ENCODE assay signal across 2 cellular contexts in the genomic region with DNA sequence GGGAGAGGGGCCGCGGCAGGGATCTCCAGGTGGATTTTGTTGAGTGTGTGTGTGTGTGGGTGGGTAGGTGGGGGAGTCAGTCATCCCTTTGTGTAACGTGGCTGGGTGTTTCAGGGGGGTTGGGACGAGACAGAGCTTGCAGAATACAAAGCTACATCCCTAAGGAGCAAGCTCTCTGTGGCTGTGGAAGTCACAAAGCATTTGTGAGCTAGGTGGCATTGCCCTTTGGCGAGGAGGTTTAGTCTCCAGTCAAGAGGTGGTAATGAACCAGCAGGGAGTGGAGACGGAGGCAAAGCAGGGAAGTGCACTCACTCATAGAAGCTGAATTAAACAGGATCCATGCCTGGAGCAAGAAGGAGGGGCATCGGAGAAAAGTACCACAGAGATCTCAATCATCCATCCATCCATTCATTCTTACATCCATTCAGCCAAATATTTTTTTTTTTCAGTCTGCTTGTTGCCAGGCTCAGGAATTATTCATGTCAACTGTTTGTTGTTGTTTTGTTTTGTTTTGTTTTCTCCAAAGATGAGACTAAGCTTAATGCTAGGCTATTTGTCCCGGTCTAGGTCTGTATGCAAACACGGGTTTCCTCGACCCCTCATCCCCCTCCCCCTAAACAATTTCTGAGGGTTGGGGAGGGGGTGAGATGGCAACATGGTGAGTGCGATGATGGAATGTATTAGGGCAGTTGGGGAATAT.
TF ChIP-seq lines count a peak whose summit lies in the region.

No MANE protein-coding gene starts in this region.

TF ChIP-seq in IMR-90, 13 proteins besides CTCF, POLR2A, EP300 and RAD21:
- TF ChIP-seq MAFK (IDR thresholded peaks at IDR 0.05; ENCODE audit: low read depth, low read length) = no peak
- TF ChIP-seq MAZ (IDR thresholded peaks at IDR 0.05; ENCODE audit: borderline replicate concordance, low read depth, low read length) = no peak
- no peak for TF ChIP-seq FOS (IDR thresholded peaks at IDR 0.05; ENCODE audit: low read depth, low read length)
- TF ChIP-seq SMC3 (IDR thresholded peaks at IDR 0.05; ENCODE audit: low read depth, low read length) = no peak
- no peak for TF ChIP-seq MXI1 (IDR thresholded peaks at IDR 0.05; ENCODE audit: borderline replicate concordance, low read depth, low read length)
- TF ChIP-seq RCOR1 (IDR thresholded peaks at IDR 0.05; ENCODE audit: insufficient replicate concordance, low read length) = no peak
- no peak for TF ChIP-seq USF2 (IDR thresholded peaks at IDR 0.05; ENCODE audit: low read depth, low read length)
- no peak for TF ChIP-seq NFE2L2 (IDR thresholded peaks at IDR 0.05; ENCODE audit: low read depth, low read length)
- no peak for TF ChIP-seq CHD1 (IDR thresholded peaks at IDR 0.05; ENCODE audit: low read depth, low read length)
- TF ChIP-seq BHLHE40 (IDR thresholded peaks at IDR 0.05; ENCODE audit: low read depth, low read length) = no peak
- no peak for TF ChIP-seq RFX5 (IDR thresholded peaks at IDR 0.05; ENCODE audit: low read depth, low read length)
- TF ChIP-seq, protein P1, sequence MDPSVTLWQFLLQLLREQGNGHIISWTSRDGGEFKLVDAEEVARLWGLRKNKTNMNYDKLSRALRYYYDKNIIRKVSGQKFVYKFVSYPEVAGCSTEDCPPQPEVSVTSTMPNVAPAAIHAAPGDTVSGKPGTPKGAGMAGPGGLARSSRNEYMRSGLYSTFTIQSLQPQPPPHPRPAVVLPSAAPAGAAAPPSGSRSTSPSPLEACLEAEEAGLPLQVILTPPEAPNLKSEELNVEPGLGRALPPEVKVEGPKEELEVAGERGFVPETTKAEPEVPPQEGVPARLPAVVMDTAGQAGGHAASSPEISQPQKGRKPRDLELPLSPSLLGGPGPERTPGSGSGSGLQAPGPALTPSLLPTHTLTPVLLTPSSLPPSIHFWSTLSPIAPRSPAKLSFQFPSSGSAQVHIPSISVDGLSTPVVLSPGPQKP (IDR thresholded peaks at IDR 0.05; ENCODE audit: borderline replicate concordance, low read depth, low read length) = no peak
- no peak for TF ChIP-seq CEBPB (IDR thresholded peaks at IDR 0.05; ENCODE audit: low read depth, low read length)
TF ChIP-seq in IMR-90: peak in this region for 0.

TF ChIP-seq in GM12891, 5 proteins besides CTCF, POLR2A, EP300 and RAD21:
- TF ChIP-seq SPI1 (IDR thresholded peaks at IDR 0.05; ENCODE audit: low read depth, low read length) (no peak), POU2F2 (IDR thresholded peaks at IDR 0.05; ENCODE audit: low read depth, low read length) (no peak), TAF1 (IDR thresholded peaks at IDR 0.05; ENCODE audit: low read depth, low read length) (no peak), POLR2AphosphoS5 (IDR thresholded peaks at IDR 0.05; ENCODE audit: low read depth, low read length) (no peak), PAX5 (IDR thresholded peaks at IDR 0.05; ENCODE audit: insufficient read depth, low read length, severe bottlenecking) (no peak)
